ENCODE assay signal across 26 cellular contexts in genomic region chr17:5745091-5745820, GRCh38.
"Had no signal": no experiment of that assay in that cellular context is flagged by ENCODE, and none has a peak within 500 bp of the region (broad histone marks: within the 10 kb centered on the region; RNA-seq: fewer than 3 reads in every experiment).

No MANE protein-coding gene starts in this region.

- H3K4me1 ChIP-seq: esophagus squamous epithelium, gastroesophageal sphincter, heart left ventricle, testis, vagina had no signal

- H3K36me3 Mint-ChIP-seq: activated naive CD4-positive, alpha-beta T cell treated with anti-CD3 and anti-CD28 coated beads, Interleukin-2, amount 50 U/mL, for 24 hours; brain; naive thymus-derived CD4-positive, alpha-beta T cell; type B pancreatic cell had no signal

- H3K27ac ChIP-seq: esophagus squamous epithelium, gastroesophageal sphincter, heart left ventricle, testis, vagina had no signal

- DNase-seq: activated CD4-positive, alpha-beta T cell treated with anti-CD3 and anti-CD28 coated beads for 1 hour; activated CD4-positive, alpha-beta T cell treated with anti-CD3 and anti-CD28 coated beads, Interleukin-2, amount 50 U/mL, for 1 hour; activated gamma-delta T cell treated with Interleukin-2 at 50 U/mL for 16 hours; activated T-cell treated with anti-CD3 and anti-CD28 coated beads, Interleukin-2, amount 50 U/mL, for 1 hour; aorta; caudate nucleus; esophagus squamous epithelium; heart left ventricle; kidney; naive thymus-derived CD4-positive, alpha-beta T cell; occipital lobe; stimulated activated CD4-positive, alpha-beta T cell treated with anti-CD3 and anti-CD28 coated beads, Interleukin-15, amount 100 ng/mL, for 24 hours; stimulated activated CD8-positive, alpha-beta memory T cell treated with anti-CD3 and anti-CD28 coated beads, Interleukin-4, amount 100 ng/mL, for 48 hours; stimulated activated naive CD4-positive, alpha-beta T cell; testis had no signal

- H3K27me3 ChIP-seq: testis, vagina had no signal

- H3K9me3 Mint-ChIP-seq: activated naive CD4-positive, alpha-beta T cell treated with anti-CD3 and anti-CD28 coated beads, Interleukin-2, amount 50 U/mL, for 24 hours; naive thymus-derived CD4-positive, alpha-beta T cell; neural crest cell; T-helper 2 cell treated with Interferon-gamma antibody and Interleukin-4, amounts not matched to agents 5 μg/mL and 100 μg/mL, for 36 hours; type B pancreatic cell had no signal

- H3K36me3 ChIP-seq: esophagus squamous epithelium, gastroesophageal sphincter, heart left ventricle, vagina had no signal

- H3K9me3 ChIP-seq: esophagus squamous epithelium, gastroesophageal sphincter, heart left ventricle, testis, vagina had no signal

- H3K4me3 ChIP-seq: esophagus squamous epithelium, gastroesophageal sphincter, heart left ventricle, lung, smooth muscle cell, testis, vagina had no signal

- H3K27ac Mint-ChIP-seq: activated naive CD4-positive, alpha-beta T cell treated with anti-CD3 and anti-CD28 coated beads, Interleukin-2, amount 50 U/mL, for 24 hours; brain; naive thymus-derived CD4-positive, alpha-beta T cell; T-helper 2 cell treated with Interferon-gamma antibody and Interleukin-4, amounts not matched to agents 5 μg/mL and 100 μg/mL, for 36 hours; type B pancreatic cell had no signal

- H3K4me2 ChIP-seq: smooth muscle cell had no signal

- H3K4me1 Mint-ChIP-seq: activated naive CD4-positive, alpha-beta T cell treated with anti-CD3 and anti-CD28 coated beads, Interleukin-2, amount 50 U/mL, for 24 hours; naive thymus-derived CD4-positive, alpha-beta T cell; neural crest cell had no signal

- H3K4me3 Mint-ChIP-seq: activated naive CD4-positive, alpha-beta T cell treated with anti-CD3 and anti-CD28 coated beads, Interleukin-2, amount 50 U/mL, for 24 hours; brain; naive thymus-derived CD4-positive, alpha-beta T cell; neural crest cell; T-helper 2 cell treated with Interferon-gamma antibody and Interleukin-4, amounts not matched to agents 5 μg/mL and 100 μg/mL, for 36 hours; type B pancreatic cell had no signal

- ATAC-seq: gastroesophageal sphincter; left lobe of liver; naive thymus-derived CD4-positive, alpha-beta T cell; sciatic nerve had no signal
